ENCODE assay signal across 17 cellular contexts in the genomic region with DNA sequence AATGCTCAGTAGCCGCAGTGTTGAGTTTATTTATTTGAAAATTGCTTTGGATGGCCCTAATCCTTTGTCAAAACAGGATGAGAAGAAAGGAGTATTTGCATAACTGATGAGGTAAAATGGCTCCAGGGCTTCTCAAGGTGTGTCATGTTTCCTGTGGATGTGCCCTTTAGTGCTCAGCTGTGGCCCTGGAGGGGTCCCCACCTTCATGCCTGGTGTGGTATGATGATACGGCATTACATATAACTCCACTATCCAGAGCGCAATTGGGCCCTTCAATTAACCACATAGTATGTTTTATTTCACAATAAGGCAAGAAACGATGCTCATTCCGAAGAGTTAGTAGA. TPM values are rescaled to one million over a fixed set of nuclear protein-coding genes. Genes with fewer than 3 reads are reported as not detected.
DNase-seq lines count a peak whose midpoint lies in the region; FAIRE-seq and TF ChIP-seq lines count a peak whose summit lies in the region.
"Had no signal": no experiment of that assay in that cellular context is flagged by ENCODE, and none has a peak within 500 bp of the region (broad histone marks: within the 10 kb centered on the region; RNA-seq: fewer than 3 reads in every experiment).

No MANE protein-coding gene starts in this region.

- intact Hi-C loops in activated CD4-positive, alpha-beta memory T cell treated with anti-CD3 and anti-CD28 coated beads for 36 hours (cut with micrococcal nuclease) = no loop called here

- H3K79me2 ChIP-seq in neural progenitor cell (ENCODE audit: low read depth) = no peaks in the 10 kb centered on the region

- H3K4me2 ChIP-seq in neural progenitor cell = no peak overlapping the region

- DNase-seq in HL-60 (ENCODE audit: low read depth in 1 of 2, low spot score in 1 of 2) (no peak), bronchial epithelial cell (ENCODE audit: low read depth) (peak; percentile 52), neural progenitor cell (ENCODE audit: low spot score) (no peak), activated gamma-delta T cell treated with Interleukin-2 at 50 U/mL for 16 hours (no peak)
- no peak for DNase-seq in activated CD4-positive, alpha-beta memory T cell treated with anti-CD3 and anti-CD28 coated beads for 36 hours
- DNase-seq in effector CD8-positive, alpha-beta T cell (lab: John Stamatoyannopoulos, UW) = no peak
- DNase-seq: ACHN; BE2C; CD8-positive, alpha-beta memory T cell; DND-41; GM23248; NCI-H1105 treated with DMSO at 0.1 percent for 48 hours; NCI-H2081; NCI-H524; NK-92 treated with Interleukin-12 subunit alpha and Interleukin-12 subunit beta, amount 100 ng/mL, for 24 hours had no signal

- no peak overlapping the region for H3K9ac ChIP-seq in neural progenitor cell
- H3K9ac ChIP-seq: GM23248 had no signal

- H3K36me3 ChIP-seq in bronchial epithelial cell (ENCODE audit: control insufficient read depth, insufficient read depth, low read length) (no peaks in the 10 kb centered on the region), neural progenitor cell (no peaks in the 10 kb centered on the region)
- H3K36me3 ChIP-seq: BE2C had no signal

- peak overlapping the region; percentile 52 for H2AFZ ChIP-seq in neural progenitor cell (replicated peaks)
- H2AFZ ChIP-seq: GM23248 had no signal

- peaks cover 7% of the 10 kb centered on the region for H3K4me1 ChIP-seq in neural progenitor cell
- H3K4me1 ChIP-seq: BE2C had no signal

- peaks cover 5% of the 10 kb centered on the region for H3K9me3 Mint-ChIP-seq in neural progenitor cell
- H3K9me3 Mint-ChIP-seq in activated CD4-positive, alpha-beta memory T cell treated with anti-CD3 and anti-CD28 coated beads for 36 hours = no peaks in the 10 kb centered on the region

- no peak overlapping the region for H3K4me3 Mint-ChIP-seq in neural progenitor cell
- no peak overlapping the region for H3K4me3 Mint-ChIP-seq in activated CD4-positive, alpha-beta memory T cell treated with anti-CD3 and anti-CD28 coated beads for 36 hours
- H3K4me3 Mint-ChIP-seq: CD8-positive, alpha-beta memory T cell had no signal

- TF ChIP-seq CTCF in 22Rv1 (IDR thresholded peaks at IDR 0.05) = no peak
- no peak for TF ChIP-seq CTCF in HL-60 (IDR thresholded peaks at IDR 0.05; ENCODE audit: insufficient read depth, low read length)
- no peak for TF ChIP-seq CTCF in bronchial epithelial cell (IDR thresholded peaks at IDR 0.05; ENCODE audit: insufficient read depth, low read length, severe bottlenecking)
- TF ChIP-seq CTCF in neural progenitor cell (IDR thresholded peaks at IDR 0.05) = no peak

- peaks cover 3% of the 10 kb centered on the region for H3K27me3 Mint-ChIP-seq in neural progenitor cell (ENCODE audit: insufficient read depth, low read depth)
- no peaks in the 10 kb centered on the region for H3K27me3 Mint-ChIP-seq in activated CD4-positive, alpha-beta memory T cell treated with anti-CD3 and anti-CD28 coated beads for 36 hours

- H3K4me1 Mint-ChIP-seq in neural progenitor cell = peaks cover 15% of the 10 kb centered on the region
- no peaks in the 10 kb centered on the region for H3K4me1 Mint-ChIP-seq in activated CD4-positive, alpha-beta memory T cell treated with anti-CD3 and anti-CD28 coated beads for 36 hours (ENCODE audit: low read depth)
- H3K4me1 Mint-ChIP-seq: CD8-positive, alpha-beta memory T cell had no signal

- no peaks in the 10 kb centered on the region for H3K36me3 Mint-ChIP-seq in neural progenitor cell
- H3K36me3 Mint-ChIP-seq in activated CD4-positive, alpha-beta memory T cell treated with anti-CD3 and anti-CD28 coated beads for 36 hours = no peaks in the 10 kb centered on the region
- H3K36me3 Mint-ChIP-seq: CD8-positive, alpha-beta memory T cell had no signal

- POLR2A ChIA-PET in activated CD4-positive, alpha-beta memory T cell treated with anti-CD3 and anti-CD28 coated beads for 36 hours (lab: Charles Lee) = no interaction called here

- H3K27me3 ChIP-seq in HL-60 (ENCODE audit: insufficient read depth, poor library complexity, severe bottlenecking) (no peaks in the 10 kb centered on the region), bronchial epithelial cell (ENCODE audit: control insufficient read depth, insufficient read depth, low read length) (no peaks in the 10 kb centered on the region), neural progenitor cell (no peaks in the 10 kb centered on the region)
- H3K27me3 ChIP-seq: BE2C had no signal

- no peak overlapping the region for H3K4me3 ChIP-seq in HL-60 (replicated peaks; ENCODE audit: insufficient read depth, low read length)
- H3K4me3 ChIP-seq in bronchial epithelial cell (ENCODE audit: low read depth, low read length) = no peak overlapping the region
- no peak overlapping the region for H3K4me3 ChIP-seq in neural progenitor cell
- H3K4me3 ChIP-seq: GM23248 had no signal

- FAIRE-seq in bronchial epithelial cell (lab: Jason Lieb, UNC) = no peak
- FAIRE-seq: GM12892 had no signal

- CTCF ChIA-PET in activated CD4-positive, alpha-beta memory T cell treated with anti-CD3 and anti-CD28 coated beads for 36 hours (lab: Charles Lee) = no interaction called here

- no peaks in the 10 kb centered on the region for H3F3A ChIP-seq in neural progenitor cell (ENCODE audit: low read depth)

- no peak overlapping the region for H3K27ac Mint-ChIP-seq in neural progenitor cell
- H3K27ac Mint-ChIP-seq in activated CD4-positive, alpha-beta memory T cell treated with anti-CD3 and anti-CD28 coated beads for 36 hours = no peak overlapping the region
- H3K27ac Mint-ChIP-seq: CD8-positive, alpha-beta memory T cell had no signal

- H3K27ac ChIP-seq in 22Rv1 (peak overlapping the region; percentile 54), HL-60 (replicated peaks) (peak overlapping the region; percentile 54), neural progenitor cell (no peak overlapping the region)
- H3K27ac ChIP-seq: GM23248 had no signal

- H4K20me1 ChIP-seq in neural progenitor cell (ENCODE audit: low read depth) = no peaks in the 10 kb centered on the region

- H3K9me3 ChIP-seq in neural progenitor cell (ENCODE audit: low read depth) = no peaks in the 10 kb centered on the region
- H3K9me3 ChIP-seq: BE2C had no signal

RNA-seq across cellular contexts. Expression of a gene that starts 39.8 kb away (rescaled TPM):
- total RNA-seq in bronchial epithelial cell (0.26 and 0.51 TPM in 2 replicates), neural progenitor cell (ENCODE audit: low replicate concordance) (11.8 and 19.2 TPM in 2 replicates)
- under 1 TPM; 0.29 to 0.48 TPM for total RNA-seq in activated CD4-positive, alpha-beta memory T cell treated with anti-CD3 and anti-CD28 coated beads for 36 hours
- total RNA-seq: CD8-positive, alpha-beta memory T cell had no signal
